8 cellular contexts compared by ENCODE assay signal in genomic region chr11:127587511-127587910, GRCh38.
"Had no signal": no experiment of that assay in that cellular context is flagged by ENCODE, and none has a peak within 500 bp of the region (broad histone marks: within the 10 kb centered on the region; RNA-seq: fewer than 3 reads in every experiment).

No MANE protein-coding gene starts in this region.

- DNase-seq: GM23248, GOT3, H7, IMR-90, KG1 had no signal

- H3K9me3 ChIP-seq: HAP-1 had no signal

- H3K4me3 ChIP-seq: GM23248, HAP-1, K562 had no signal

- H3K9ac ChIP-seq: GM23248 had no signal

- H2AFZ ChIP-seq: GM23248 had no signal

- H3K36me3 ChIP-seq: HAP-1 had no signal

- H3K27ac ChIP-seq: GM23248 had no signal

- ATAC-seq: HCT116, K562 had no signal
